Comparison of ENCODE assay signal across 21 cellular contexts in the genomic region with DNA sequence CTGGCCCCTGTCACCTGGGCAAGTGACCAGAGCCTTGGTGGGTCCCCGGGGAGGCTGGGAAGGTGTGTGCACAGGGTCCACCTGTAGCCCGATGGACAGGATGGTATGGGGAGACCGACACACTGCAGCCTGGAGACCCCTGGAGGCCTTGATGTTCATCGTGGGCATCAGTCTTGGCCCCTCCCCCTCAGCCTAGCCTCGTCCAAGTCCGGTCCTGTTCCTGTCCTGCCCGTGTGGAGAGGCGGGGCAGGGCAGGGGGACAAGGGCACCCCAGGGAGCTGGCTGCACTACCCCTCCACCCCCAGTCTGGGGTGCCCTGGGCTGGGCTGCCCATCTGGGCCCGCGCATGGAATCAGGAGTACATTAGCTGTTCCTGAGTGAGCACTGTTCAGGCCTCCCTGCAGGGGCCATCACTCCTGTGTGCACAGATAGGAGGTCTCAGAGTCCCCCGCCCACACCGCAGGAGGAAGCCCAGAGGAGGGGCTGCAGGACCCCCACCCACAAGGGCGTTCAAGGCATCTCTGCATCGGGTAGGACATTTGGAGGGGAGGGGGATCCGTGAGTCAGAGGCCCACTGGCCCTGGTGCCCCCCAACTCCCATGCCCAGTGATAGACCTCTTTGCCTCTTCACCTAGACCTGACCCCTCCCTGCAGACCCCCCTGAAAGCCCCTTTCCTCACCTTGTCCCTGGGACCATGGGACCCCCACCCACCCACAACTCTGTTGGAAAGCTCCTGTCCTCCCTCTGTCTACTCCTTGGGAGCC.
DNase-seq lines count a peak whose midpoint lies in the region; ATAC-seq and TF ChIP-seq lines count a peak whose summit lies in the region.
"Had no signal": no experiment of that assay in that cellular context is flagged by ENCODE, and none has a peak within 500 bp of the region (broad histone marks: within the 10 kb centered on the region; RNA-seq: fewer than 3 reads in every experiment).

No MANE protein-coding gene starts in this region.

- CTCF ChIA-PET in activated CD4-positive, alpha-beta T cell treated with anti-CD3 and anti-CD28 coated beads, Interleukin-2, amount 10 ng/mL, durations not matched to agents 7 days and 5 days (lab: Charles Lee) = interaction anchor here (1.2 kb wide), 1 partner anchor 12 kb away, joined by 3 read pairs; no protein-coding TSS in a partner anchor
- CTCF ChIA-PET in activated B cell treated with CpG ODN at 0.5 μM for 24 hours (lab: Charles Lee) = no interaction called here
- CTCF ChIA-PET in naive thymus-derived CD4-positive, alpha-beta T cell (lab: Charles Lee) = no interaction called here

- H3K27me3 ChIP-seq in naive thymus-derived CD4-positive, alpha-beta T cell (ENCODE audit: control insufficient read depth in 2 of 2, insufficient read depth in 2 of 2, low read length in 2 of 2) = no peaks in the 10 kb centered on the region

- H3K9me3 ChIP-seq in naive thymus-derived CD4-positive, alpha-beta T cell (ENCODE audit: control insufficient read depth in 2 of 3, low read length in 3 of 3) = no peaks in the 10 kb centered on the region
- H3K9me3 ChIP-seq: A549 had no signal

- H3K36me3 Mint-ChIP-seq in activated CD4-positive, alpha-beta T cell treated with anti-CD3 and anti-CD28 coated beads, Interleukin-2, amount 10 ng/mL, durations not matched to agents 7 days and 5 days (ENCODE audit: low read depth) = no peaks in the 10 kb centered on the region
- H3K36me3 Mint-ChIP-seq in CD14-positive monocyte (no peaks in the 10 kb centered on the region), activated B cell treated with CpG ODN at 0.5 μM for 24 hours (ENCODE audit: low read depth) (no peaks in the 10 kb centered on the region)
- H3K36me3 Mint-ChIP-seq in naive thymus-derived CD4-positive, alpha-beta T cell = no peaks in the 10 kb centered on the region
- H3K36me3 Mint-ChIP-seq: neural progenitor cell; stimulated activated naive B cell treated with anti-CD40 and anti-IgM and Interleukin-4, amounts not matched to agents 10 μg/mL and 1 μg/mL and 100 μg/mL, for 72 hours; WTC11 had no signal

- H3K27ac ChIP-seq in naive thymus-derived CD4-positive, alpha-beta T cell (ENCODE audit: low read depth, low read length) = peak overlapping the region; percentile 75
- H3K27ac ChIP-seq: neural progenitor cell had no signal

- no peak overlapping the region for H3K4me3 Mint-ChIP-seq in activated CD4-positive, alpha-beta T cell treated with anti-CD3 and anti-CD28 coated beads, Interleukin-2, amount 10 ng/mL, durations not matched to agents 7 days and 5 days
- H3K4me3 Mint-ChIP-seq in CD14-positive monocyte = no peak overlapping the region
- H3K4me3 Mint-ChIP-seq in activated B cell treated with CpG ODN at 0.5 μM for 24 hours = no peak overlapping the region
- peak overlapping the region in 7 of 10 donors; percentile 10 to 85 (median 81) for H3K4me3 Mint-ChIP-seq in naive thymus-derived CD4-positive, alpha-beta T cell
- H3K4me3 Mint-ChIP-seq: stimulated activated naive B cell treated with anti-CD40 and anti-IgM and Interleukin-4, amounts not matched to agents 10 μg/mL and 1 μg/mL and 100 μg/mL, for 72 hours; WTC11 had no signal

- H3K36me3 ChIP-seq in naive thymus-derived CD4-positive, alpha-beta T cell (ENCODE audit: control insufficient read depth in 2 of 3, insufficient read depth in 3 of 3, low read length in 3 of 3) = no peaks in the 10 kb centered on the region
- H3K36me3 ChIP-seq: neural progenitor cell had no signal

- H3K4me1 ChIP-seq in naive thymus-derived CD4-positive, alpha-beta T cell (ENCODE audit: control insufficient read depth in 2 of 2, insufficient read depth in 2 of 2, low read length in 2 of 2) = peaks cover 30 to 47% of the 10 kb centered on the region in 2 donors

- ATAC-seq in activated B cell treated with CpG ODN at 0.5 μM for 24 hours (ENCODE audit: low read depth) = no peak
- ATAC-seq in naive thymus-derived CD4-positive, alpha-beta T cell = peak; percentile 6
- ATAC-seq: stimulated activated naive B cell treated with anti-CD40 and anti-IgM and Interleukin-4, amounts not matched to agents 10 μg/mL and 1 μg/mL and 100 μg/mL, for 72 hours; WTC11 had no signal

- H3K9me3 Mint-ChIP-seq in activated CD4-positive, alpha-beta T cell treated with anti-CD3 and anti-CD28 coated beads, Interleukin-2, amount 10 ng/mL, durations not matched to agents 7 days and 5 days = no peaks in the 10 kb centered on the region
- H3K9me3 Mint-ChIP-seq in CD14-positive monocyte = peaks cover 0 to 1% (median 0%) of the 10 kb centered on the region in 7 donors
- H3K9me3 Mint-ChIP-seq in activated B cell treated with CpG ODN at 0.5 μM for 24 hours = no peaks in the 10 kb centered on the region
- no peaks in the 10 kb centered on the region for H3K9me3 Mint-ChIP-seq in naive thymus-derived CD4-positive, alpha-beta T cell
- H3K9me3 Mint-ChIP-seq: activated T-helper 17 cell treated with anti-CD3 and anti-CD28 coated beads, Interleukin-2, amount 50 U/mL, for 72 hours; stimulated activated naive B cell treated with anti-CD40 and anti-IgM and Interleukin-4, amounts not matched to agents 10 μg/mL and 1 μg/mL and 100 μg/mL, for 72 hours; WTC11 had no signal

- DNase-seq in activated CD4-positive, alpha-beta T cell treated with anti-CD3 and anti-CD28 coated beads, Interleukin-2, amount 10 ng/mL, durations not matched to agents 7 days and 5 days = no peak
- no peak for DNase-seq in activated CD4-positive, alpha-beta T cell treated with anti-CD3 and anti-CD28 coated beads for 48 hours
- DNase-seq in CD14-positive monocyte (ENCODE audit: low spot score) (peak; percentile 37), activated B cell treated with CpG ODN at 0.5 μM for 24 hours (peak; percentile 12), NCI-H1694 treated with DMSO at 0.1 percent for 48 hours (lab: John Stamatoyannopoulos, UW) (no peak), germinal center (ENCODE audit: low spot score) (no peak), GM10266 (ENCODE audit: extremely low spot score) (no peak)
- DNase-seq in naive thymus-derived CD4-positive, alpha-beta T cell = peak in 1 of 9 donors; percentile 19
- DNase-seq: COR-L47; cortex of kidney; mesenchymal stem cell; NCI-H1048; NCI-H2171; stimulated activated naive B cell treated with anti-CD40 and anti-IgM and Interleukin-4, amounts not matched to agents 10 μg/mL and 1 μg/mL and 100 μg/mL, for 72 hours; trophoblast cell had no signal

- TF ChIP-seq CTCF in CD14-positive monocyte (IDR thresholded peaks at IDR 0.05) (no peak), activated B cell treated with CpG ODN at 0.5 μM for 24 hours (IDR thresholded peaks at IDR 0.05) (no peak), GM10266 (IDR thresholded peaks at IDR 0.05; ENCODE audit: control insufficient read depth, insufficient read depth, low read depth, missing control alignments) (no peak)

- H3K4me3 ChIP-seq in naive thymus-derived CD4-positive, alpha-beta T cell (ENCODE audit: low read length) = no peak overlapping the region
- H3K4me3 ChIP-seq: A549, K562, neural progenitor cell, skin epidermis had no signal

- H3K4me1 Mint-ChIP-seq in activated CD4-positive, alpha-beta T cell treated with anti-CD3 and anti-CD28 coated beads, Interleukin-2, amount 10 ng/mL, durations not matched to agents 7 days and 5 days = peaks cover 24% of the 10 kb centered on the region
- H3K4me1 Mint-ChIP-seq in CD14-positive monocyte = peaks cover 12% of the 10 kb centered on the region
- H3K4me1 Mint-ChIP-seq in activated B cell treated with CpG ODN at 0.5 μM for 24 hours = peaks cover 5% of the 10 kb centered on the region
- peaks cover 9 to 50% (median 27%) of the 10 kb centered on the region in 7 donors for H3K4me1 Mint-ChIP-seq in naive thymus-derived CD4-positive, alpha-beta T cell

- peaks cover 11% of the 10 kb centered on the region for H3K27me3 Mint-ChIP-seq in activated CD4-positive, alpha-beta T cell treated with anti-CD3 and anti-CD28 coated beads, Interleukin-2, amount 10 ng/mL, durations not matched to agents 7 days and 5 days
- peaks cover 2 to 5% (median 4%) of the 10 kb centered on the region in 3 donors for H3K27me3 Mint-ChIP-seq in CD14-positive monocyte (ENCODE audit: low read depth in 3 of 3)
- H3K27me3 Mint-ChIP-seq in activated B cell treated with CpG ODN at 0.5 μM for 24 hours = peaks cover 2% of the 10 kb centered on the region
- H3K27me3 Mint-ChIP-seq in naive thymus-derived CD4-positive, alpha-beta T cell = peaks cover 0 to 18% (median 0%) of the 10 kb centered on the region in 5 donors
- H3K27me3 Mint-ChIP-seq: activated T-helper 17 cell treated with anti-CD3 and anti-CD28 coated beads, Interleukin-2, amount 50 U/mL, for 72 hours; stimulated activated naive B cell treated with anti-CD40 and anti-IgM and Interleukin-4, amounts not matched to agents 10 μg/mL and 1 μg/mL and 100 μg/mL, for 72 hours had no signal

- intact Hi-C loops in CD14-positive monocyte (cut with micrococcal nuclease) (no loop called here), activated B cell treated with CpG ODN at 0.5 μM for 24 hours (cut with micrococcal nuclease) (no loop called here)
- intact Hi-C loops in naive thymus-derived CD4-positive, alpha-beta T cell (cut with micrococcal nuclease) = loop anchor here (5.0 to 10.0 kb wide), 4 partner anchors 63 to 122 kb away; a partner anchor contains a TSS

- peak overlapping the region; percentile 94 for H3K27ac Mint-ChIP-seq in activated CD4-positive, alpha-beta T cell treated with anti-CD3 and anti-CD28 coated beads, Interleukin-2, amount 10 ng/mL, durations not matched to agents 7 days and 5 days
- H3K27ac Mint-ChIP-seq in CD14-positive monocyte = no peak overlapping the region
- H3K27ac Mint-ChIP-seq in activated B cell treated with CpG ODN at 0.5 μM for 24 hours = no peak overlapping the region
- peak overlapping the region in 7 of 9 donors; percentile 64 to 94 (median 88) for H3K27ac Mint-ChIP-seq in naive thymus-derived CD4-positive, alpha-beta T cell
- H3K27ac Mint-ChIP-seq: neural progenitor cell; stimulated activated naive B cell treated with anti-CD40 and anti-IgM and Interleukin-4, amounts not matched to agents 10 μg/mL and 1 μg/mL and 100 μg/mL, for 72 hours; WTC11 had no signal

- POLR2A ChIA-PET in activated CD4-positive, alpha-beta T cell treated with anti-CD3 and anti-CD28 coated beads, Interleukin-2, amount 10 ng/mL, durations not matched to agents 7 days and 5 days (lab: Charles Lee) = no interaction called here
- POLR2A ChIA-PET in activated B cell treated with CpG ODN at 0.5 μM for 24 hours (lab: Charles Lee) = no interaction called here
- POLR2A ChIA-PET in naive thymus-derived CD4-positive, alpha-beta T cell (lab: Charles Lee) = interaction anchor here (1.7 to 3.6 kb wide), 2 partner anchors 12 to 14 kb away, joined by 13 to 14 read pairs; no protein-coding TSS in a partner anchor

Comparison
In these comparisons a context has a peak if more than half of its experiments do, and no peak if none do; other contexts are left out.
1. DNase-seq: peak in CD14-positive monocyte (single experiment) and activated B cell treated with CpG ODN at 0.5 μM for 24 hours (single experiment); none in activated CD4-positive, alpha-beta T cell treated with anti-CD3 and anti-CD28 coated beads, Interleukin-2, amount 10 ng/mL, durations not matched to agents 7 days and 5 days (single experiment), activated CD4-positive, alpha-beta T cell treated with anti-CD3 and anti-CD28 coated beads for 48 hours (single experiment), NCI-H1694 treated with DMSO at 0.1 percent for 48 hours (single experiment), germinal center (single experiment) and GM10266 (single experiment).
2. H3K27ac Mint-ChIP-seq: peak in activated CD4-positive, alpha-beta T cell treated with anti-CD3 and anti-CD28 coated beads, Interleukin-2, amount 10 ng/mL, durations not matched to agents 7 days and 5 days (single experiment) and naive thymus-derived CD4-positive, alpha-beta T cell (7 of 9); none in CD14-positive monocyte (0 of 7) and activated B cell treated with CpG ODN at 0.5 μM for 24 hours (single experiment).
3. H3K4me3 Mint-ChIP-seq: peak in naive thymus-derived CD4-positive, alpha-beta T cell (7 of 10); none in activated CD4-positive, alpha-beta T cell treated with anti-CD3 and anti-CD28 coated beads, Interleukin-2, amount 10 ng/mL, durations not matched to agents 7 days and 5 days (single experiment), CD14-positive monocyte (0 of 2) and activated B cell treated with CpG ODN at 0.5 μM for 24 hours (single experiment).
4. intact Hi-C loops: an anchor here in naive thymus-derived CD4-positive, alpha-beta T cell (5.0 to 10.0 kb wide); none called in CD14-positive monocyte and activated B cell treated with CpG ODN at 0.5 μM for 24 hours.